In genomic region chr11:69497221-69497787, GRCh38 we compare ENCODE assay signal across 8 cellular contexts. TPM values are rescaled to one million over a fixed set of nuclear protein-coding genes. Genes with fewer than 3 reads are reported as not detected.
DNase-seq lines count a peak whose midpoint lies in the region; ATAC-seq and TF ChIP-seq lines count a peak whose summit lies in the region.

No MANE protein-coding gene starts in this region.

- H3K27ac ChIP-seq in skeletal muscle tissue (ENCODE audit: low read depth, low read length): peak overlapping the region; percentile 25

- POLR2A ChIA-PET in MCF 10A (lab: Yijun Ruan, JAX): no interaction called here
- POLR2A ChIA-PET in activated CD8-positive, alpha-beta T cell treated with anti-CD3 and anti-CD28 coated beads for 36 hours (lab: Charles Lee): no interaction called here

- H3K9me3 Mint-ChIP-seq in MCF 10A (ENCODE audit: unreplicated experiment): no peaks in the 10 kb centered on the region
- H3K9me3 Mint-ChIP-seq in activated CD8-positive, alpha-beta T cell treated with anti-CD3 and anti-CD28 coated beads for 36 hours: no peaks in the 10 kb centered on the region

- CTCF ChIA-PET in MCF 10A (lab: Yijun Ruan, JAX): interaction anchor here (0.6 kb wide), 1 partner anchor 18 kb away, joined by 3 read pairs; no protein-coding TSS in a partner anchor
- CTCF ChIA-PET in activated CD8-positive, alpha-beta T cell treated with anti-CD3 and anti-CD28 coated beads for 36 hours (lab: Charles Lee): no interaction called here

- DNase-seq in HCEC 1CT: peak; percentile 96
- DNase-seq in MCF 10A (ENCODE audit: unreplicated experiment): peak; percentile 79
- DNase-seq in iPS-NIHi7 (ENCODE audit: extremely low spot score): peak; percentile 50
- DNase-seq in activated CD8-positive, alpha-beta T cell treated with anti-CD3 and anti-CD28 coated beads for 36 hours: no peak
- DNase-seq in activated naive CD4-positive, alpha-beta T cell treated with anti-CD3 and anti-CD28 coated beads, Interleukin-2, amount 50 U/mL, for 16 hours: no peak
- DNase-seq in NCI-H1694 treated with DMSO at 0.1 percent for 48 hours (lab: John Stamatoyannopoulos, UW): no peak

- peaks cover 19 to 45% (median 31%) of the 10 kb centered on the region in 3 donors for H3K4me1 ChIP-seq in skeletal muscle tissue (ENCODE audit: control insufficient read depth in 3 of 3, insufficient read depth in 3 of 3, low read length in 3 of 3)

- H3K4me1 Mint-ChIP-seq in MCF 10A (ENCODE audit: insufficient read depth, unreplicated experiment): peaks cover 16% of the 10 kb centered on the region
- H3K4me1 Mint-ChIP-seq in activated CD8-positive, alpha-beta T cell treated with anti-CD3 and anti-CD28 coated beads for 36 hours (ENCODE audit: low read depth): no peaks in the 10 kb centered on the region

- H3K27ac Mint-ChIP-seq in MCF 10A (ENCODE audit: low read depth, unreplicated experiment): no peak overlapping the region
- H3K27ac Mint-ChIP-seq in activated CD8-positive, alpha-beta T cell treated with anti-CD3 and anti-CD28 coated beads for 36 hours: no peak overlapping the region

- ATAC-seq in GM19455 (IDR thresholded peaks at IDR 0.05; ENCODE audit: unreplicated experiment): no peak
- ATAC-seq in activated CD8-positive, alpha-beta T cell treated with anti-CD3 and anti-CD28 coated beads for 36 hours: no peak

- BruUV-seq in MCF 10A (replicated peaks; lab: Mats Ljungman, UMichigan): no TSS peak

- intact Hi-C loops in MCF 10A (cut with micrococcal nuclease): no loop called here
- intact Hi-C loops in activated CD8-positive, alpha-beta T cell treated with anti-CD3 and anti-CD28 coated beads for 36 hours (cut with micrococcal nuclease): no loop called here

- H3K4me3 ChIP-seq in skeletal muscle tissue (ENCODE audit: low read length in 3 of 3): peak overlapping the region in 1 of 3 donors; percentile 22

- H3K9me3 ChIP-seq in skeletal muscle tissue (ENCODE audit: control insufficient read depth in 3 of 3, low read length in 3 of 3): no peaks in the 10 kb centered on the region

- H3K9ac ChIP-seq in skeletal muscle tissue (ENCODE audit: low read depth in 1 of 3, low read length in 3 of 3): no peak overlapping the region

- peaks cover 5% of the 10 kb centered on the region for H3K36me3 Mint-ChIP-seq in MCF 10A (ENCODE audit: insufficient read depth, unreplicated experiment)
- no peaks in the 10 kb centered on the region for H3K36me3 Mint-ChIP-seq in activated CD8-positive, alpha-beta T cell treated with anti-CD3 and anti-CD28 coated beads for 36 hours (ENCODE audit: low read depth)

- no peak for TF ChIP-seq CTCF in MCF 10A (IDR thresholded peaks at IDR 0.05; ENCODE audit: unreplicated experiment)
- TF ChIP-seq CTCF in activated CD8-positive, alpha-beta T cell treated with anti-CD3 and anti-CD28 coated beads for 36 hours (IDR thresholded peaks at IDR 0.05): no peak

- no peak overlapping the region for H3K4me3 Mint-ChIP-seq in MCF 10A (ENCODE audit: unreplicated experiment)
- H3K4me3 Mint-ChIP-seq in activated CD8-positive, alpha-beta T cell treated with anti-CD3 and anti-CD28 coated beads for 36 hours: no peak overlapping the region

- no peaks in the 10 kb centered on the region for H3K27me3 ChIP-seq in skeletal muscle tissue (ENCODE audit: control insufficient read depth in 3 of 3, insufficient read depth in 3 of 3, low read length in 3 of 3)

- H3K36me3 ChIP-seq in skeletal muscle tissue (ENCODE audit: control insufficient read depth in 3 of 3, insufficient read depth in 3 of 3, low read length in 3 of 3): no peaks in the 10 kb centered on the region

- H3K27me3 Mint-ChIP-seq in MCF 10A (ENCODE audit: insufficient read depth, unreplicated experiment): peaks cover 15% of the 10 kb centered on the region
- H3K27me3 Mint-ChIP-seq in activated CD8-positive, alpha-beta T cell treated with anti-CD3 and anti-CD28 coated beads for 36 hours: peaks cover 2% of the 10 kb centered on the region

RNA-seq across cellular contexts. Expression of gene LINC01488, which starts 15.8 kb away (rescaled TPM):
- total RNA-seq in MCF 10A (2022) (not detected in 2 replicates), skeletal muscle tissue (not detected)
- total RNA-seq in activated CD8-positive, alpha-beta T cell treated with anti-CD3 and anti-CD28 coated beads for 36 hours: not detected

Comparison
In these comparisons a context has a peak if more than half of its experiments do, and no peak if none do; other contexts are left out.
1. DNase-seq: peak in HCEC 1CT (single experiment), MCF 10A (single experiment) and iPS-NIHi7 (single experiment); none in activated CD8-positive, alpha-beta T cell treated with anti-CD3 and anti-CD28 coated beads for 36 hours (single experiment), activated naive CD4-positive, alpha-beta T cell treated with anti-CD3 and anti-CD28 coated beads, Interleukin-2, amount 50 U/mL, for 16 hours (single experiment) and NCI-H1694 treated with DMSO at 0.1 percent for 48 hours (single experiment).